Comparison of ENCODE assay signal across 18 cellular contexts in genomic region chr13:96925869-96926628, GRCh38.
"Had no signal": no experiment of that assay in that cellular context is flagged by ENCODE, and none has a peak within 500 bp of the region (broad histone marks: within the 10 kb centered on the region; RNA-seq: fewer than 3 reads in every experiment).

No MANE protein-coding gene starts in this region.

- ATAC-seq: gastrocnemius medialis; heart left ventricle; natural killer cell; stimulated activated naive CD8-positive, alpha-beta T cell treated with anti-CD3 and anti-CD28 coated beads, Interleukin-15, Interleukin-2, amounts not matched to agents 100 U/mL and 50 U/mL, for 24 hours had no signal

- H3K4me1 ChIP-seq: gastrocnemius medialis, heart left ventricle, right atrium auricular region, vagina had no signal

- H3K9me3 ChIP-seq: gastrocnemius medialis, neutrophil, vagina had no signal

- H3K4me3 ChIP-seq: gastrocnemius medialis, heart left ventricle, right atrium auricular region, skin epidermis, transverse colon, vagina had no signal

- H3K27ac Mint-ChIP-seq: endodermal cell, natural killer cell had no signal

- H3K4me3 Mint-ChIP-seq: endodermal cell, natural killer cell had no signal

- H3K27ac ChIP-seq: gastrocnemius medialis, heart left ventricle, neutrophil, right atrium auricular region, skin epidermis, transverse colon, vagina had no signal

- H3K36me3 ChIP-seq: gastrocnemius medialis, heart left ventricle, neutrophil, right atrium auricular region, transverse colon, vagina had no signal

- H3K36me3 Mint-ChIP-seq: natural killer cell had no signal

- H3K4me1 Mint-ChIP-seq: natural killer cell had no signal

- H3K27me3 ChIP-seq: gastrocnemius medialis, heart left ventricle, neutrophil, right atrium auricular region, transverse colon, vagina had no signal

- DNase-seq: activated CD4-positive, alpha-beta T cell treated with anti-CD3 and anti-CD28 coated beads for 1 hour; activated CD4-positive, alpha-beta T cell treated with anti-CD3 and anti-CD28 coated beads, Interleukin-2, amount 50 U/mL, for 4 hours; activated effector memory CD4-positive, alpha-beta T cell treated with Interleukin-2 at 50 U/mL for 16 hours; activated naive CD4-positive, alpha-beta T cell treated with anti-CD3 and anti-CD28 coated beads, Interleukin-2, amount 50 U/mL, for 16 hours; activated T-cell treated with anti-CD3 and anti-CD28 coated beads, Interleukin-2, amount 50 U/mL, for 1 hour; endodermal cell; gastrocnemius medialis; heart left ventricle; natural killer cell; posterior cingulate gyrus; stimulated activated CD4-positive, alpha-beta T cell treated with anti-CD3 and anti-CD28 coated beads, Interleukin-4, amount 100 ng/mL, for 4 hours; stimulated activated CD8-positive, alpha-beta memory T cell treated with anti-CD3 and anti-CD28 coated beads, Interleukin-4, amount 100 ng/mL, for 48 hours; stimulated activated naive CD8-positive, alpha-beta T cell treated with anti-CD3 and anti-CD28 coated beads, Interleukin-15, Interleukin-2, amounts not matched to agents 100 U/mL and 50 U/mL, for 24 hours; transverse colon had no signal
